In the genomic region with DNA sequence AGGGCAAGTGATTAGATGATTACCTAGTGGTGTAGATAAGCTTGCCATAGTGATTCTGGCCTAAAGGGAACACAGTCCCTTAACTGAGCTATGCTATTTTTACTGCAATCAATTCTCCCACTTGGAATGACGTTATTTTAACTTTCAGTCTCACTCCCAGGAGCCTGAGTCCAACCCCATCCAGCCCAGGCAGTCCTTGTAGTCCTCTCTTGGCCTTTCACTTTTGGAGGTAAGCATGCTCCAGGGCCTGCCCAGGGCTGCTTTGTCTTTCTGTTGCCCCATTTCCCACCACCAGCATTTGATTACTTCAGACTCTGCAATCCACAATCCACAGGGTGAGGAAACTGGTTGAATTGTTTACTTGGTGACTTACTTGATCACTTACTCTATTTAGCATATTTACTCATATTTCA, we compare ENCODE assay signal across 12 cellular contexts.
DNase-seq lines count a peak whose midpoint lies in the region; ATAC-seq, FAIRE-seq and TF ChIP-seq lines count a peak whose summit lies in the region.
"Had no signal": no experiment of that assay in that cellular context is flagged by ENCODE, and none has a peak within 500 bp of the region (broad histone marks: within the 10 kb centered on the region; RNA-seq: fewer than 3 reads in every experiment).

No MANE protein-coding gene starts in this region.

- peaks cover 3% of the 10 kb centered on the region for H3K9me3 Mint-ChIP-seq in chondrocyte (ENCODE audit: low read depth)

- no peak overlapping the region for H3K4me3 Mint-ChIP-seq in chondrocyte (ENCODE audit: unreplicated experiment)
- H3K4me3 Mint-ChIP-seq: activated naive CD8-positive, alpha-beta T cell had no signal

- no peak for TF ChIP-seq CTCF in right atrium auricular region (IDR thresholded peaks at IDR 0.05)
- no peak for TF ChIP-seq CTCF in choroid plexus epithelial cell (conservative IDR thresholded peaks at IDR 0.05; ENCODE audit: low read depth, low read length)
- no peak for TF ChIP-seq CTCF in upper lobe of right lung (IDR thresholded peaks at IDR 0.05)
- no peak for TF ChIP-seq CTCF in chondrocyte (IDR thresholded peaks at IDR 0.05)

- H3K27me3 ChIP-seq in right atrium auricular region, result no peaks in the 10 kb centered on the region
- no peaks in the 10 kb centered on the region for H3K27me3 ChIP-seq in upper lobe of right lung
- H3K27me3 ChIP-seq: upper lobe of left lung had no signal

- H3K4me1 ChIP-seq in right atrium auricular region (peaks cover 0 to 46% of the 10 kb centered on the region in 2 donors), upper lobe of right lung (peaks cover 6% of the 10 kb centered on the region)

- ATAC-seq in Right ventricle myocardium superior (ENCODE audit: poor library complexity) (peak; percentile 37), upper lobe of right lung (peak; percentile 69), GM18519 (IDR thresholded peaks at IDR 0.05; ENCODE audit: low FRiP score, unreplicated experiment) (no peak)

- H3K27me3 Mint-ChIP-seq in chondrocyte (ENCODE audit: low read depth), result no peaks in the 10 kb centered on the region

- no peak for FAIRE-seq in GM12892 (lab: Jason Lieb, UNC)

- intact Hi-C loops in Right ventricle myocardium superior (cut with DNase I), result no loop called here
- intact Hi-C loops in upper lobe of right lung (cut with DNase I), result no loop called here

- no peak overlapping the region for H3K4me3 ChIP-seq in right atrium auricular region
- H3K4me3 ChIP-seq in choroid plexus epithelial cell (ENCODE audit: low read depth, low read length), result no peak overlapping the region
- no peak overlapping the region for H3K4me3 ChIP-seq in upper lobe of right lung
- H3K4me3 ChIP-seq: upper lobe of left lung had no signal

- H3K9me3 ChIP-seq in right atrium auricular region, result no peaks in the 10 kb centered on the region
- H3K9me3 ChIP-seq in upper lobe of right lung, result no peaks in the 10 kb centered on the region
- H3K9me3 ChIP-seq: upper lobe of left lung had no signal

- H3K27ac Mint-ChIP-seq in chondrocyte (ENCODE audit: unreplicated experiment), result no peak overlapping the region
- H3K27ac Mint-ChIP-seq: activated naive CD8-positive, alpha-beta T cell had no signal

- TF ChIP-seq POLR2A in GM12892 (IDR thresholded peaks at IDR 0.05; ENCODE audit: low read depth, low read length), result no peak

- H3K4me1 Mint-ChIP-seq in chondrocyte (ENCODE audit: low read depth), result peaks cover 34% of the 10 kb centered on the region

- H3K27ac ChIP-seq in right atrium auricular region, result peak overlapping the region in 1 of 2 donors; percentile 30
- H3K27ac ChIP-seq in upper lobe of right lung, result no peak overlapping the region
- H3K27ac ChIP-seq: upper lobe of left lung had no signal

- H3K36me3 ChIP-seq in right atrium auricular region, result no peaks in the 10 kb centered on the region
- no peaks in the 10 kb centered on the region for H3K36me3 ChIP-seq in upper lobe of right lung
- H3K36me3 ChIP-seq: upper lobe of left lung had no signal

- H3K36me3 Mint-ChIP-seq in chondrocyte (ENCODE audit: low read depth), result no peaks in the 10 kb centered on the region
- H3K36me3 Mint-ChIP-seq: activated naive CD8-positive, alpha-beta T cell had no signal

- DNase-seq in Right ventricle myocardium superior (peak; percentile 40), right atrium auricular region (ENCODE audit: low spot score) (no peak), choroid plexus epithelial cell (ENCODE audit: low read depth) (peak; percentile 56), iPS-NIHi11 (ENCODE audit: low spot score) (peak; percentile 35), upper lobe of right lung (no peak), GM12892 (ENCODE audit: insufficient read length) (no peak), chondrocyte (ENCODE audit: low spot score) (no peak)
- DNase-seq: activated CD8-positive, alpha-beta memory T cell treated with anti-CD3 and anti-CD28 coated beads for 24 hours; NCI-H1417 had no signal

Comparison
In these comparisons a context has a peak if more than half of its experiments do, and no peak if none do; other contexts are left out.
1. DNase-seq: peak in Right ventricle myocardium superior (single experiment), choroid plexus epithelial cell (single experiment) and iPS-NIHi11 (single experiment); none in right atrium auricular region (single experiment), upper lobe of right lung (single experiment), GM12892 (single experiment) and chondrocyte (single experiment).